ENCODE assay signal across 16 cellular contexts in the genomic region with DNA sequence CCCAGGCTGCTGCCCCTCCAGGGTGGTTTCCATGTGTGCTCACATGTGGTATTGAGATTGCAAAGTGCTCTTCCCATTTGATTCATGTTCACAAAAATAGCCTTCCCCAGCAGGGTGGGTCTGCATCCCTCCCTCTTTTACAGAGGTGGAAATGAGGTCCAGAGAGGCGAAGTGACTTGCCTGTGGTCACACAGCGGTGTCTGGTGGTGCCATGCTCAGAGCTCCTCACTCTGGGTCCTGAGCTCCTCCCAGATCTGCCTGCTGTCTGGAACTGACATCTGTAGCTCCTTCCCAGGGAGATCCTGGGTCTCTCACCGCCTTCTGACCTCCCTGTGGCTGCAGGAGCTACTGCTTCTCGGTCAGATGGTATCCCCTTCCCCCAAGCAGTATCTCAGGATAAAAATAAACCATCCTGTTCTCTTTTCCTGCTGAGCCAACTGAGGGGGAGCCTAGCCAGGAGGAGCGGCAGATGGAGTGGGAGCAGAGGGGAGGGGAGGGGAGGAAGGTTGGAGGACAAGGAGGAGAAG. TPM values are rescaled to one million over a fixed set of nuclear protein-coding genes. Genes with fewer than 3 reads are reported as not detected.
DNase-seq lines count a peak whose midpoint lies in the region; ATAC-seq and TF ChIP-seq lines count a peak whose summit lies in the region.
"Had no signal": no experiment of that assay in that cellular context is flagged by ENCODE, and none has a peak within 500 bp of the region (broad histone marks: within the 10 kb centered on the region; RNA-seq: fewer than 3 reads in every experiment).

No MANE protein-coding gene starts in this region.

- intact Hi-C loops in head of caudate nucleus (cut with DNase I) (loop anchor here (2.0 to 10.0 kb wide), 3 partner anchors 185 to 315 kb away; no protein-coding TSS in a partner anchor), lower lobe of right lung (cut with DNase I) (no loop called here)
- intact Hi-C loops in CD4-positive, alpha-beta memory T cell (cut with micrococcal nuclease), result no loop called here
- intact Hi-C loops in naive thymus-derived CD4-positive, alpha-beta T cell (cut with micrococcal nuclease), result loop anchor here in 1 of 2 donors (10.0 kb wide), 1 partner anchor 215 kb away; no protein-coding TSS in a partner anchor

- H3K27me3 ChIP-seq in BLaER1 treated with 17β-estradiol and CSF1 and Interleukin-3, amounts not matched to agents 10 nM and 100 nM, result no peaks in the 10 kb centered on the region
- peaks cover 6% of the 10 kb centered on the region for H3K27me3 ChIP-seq in lower lobe of right lung (ENCODE audit: low read depth)
- no peaks in the 10 kb centered on the region for H3K27me3 ChIP-seq in CD4-positive, alpha-beta memory T cell (ENCODE audit: insufficient read depth, low read length)
- H3K27me3 ChIP-seq in naive thymus-derived CD4-positive, alpha-beta T cell (ENCODE audit: control insufficient read depth in 2 of 2, insufficient read depth in 2 of 2, low read length in 2 of 2), result no peaks in the 10 kb centered on the region

- peak overlapping the region in 3 of 11 experiments; percentile 3 to 18 (median 18); a peak in 2 of 22 replicates for H3K9ac ChIP-seq in BLaER1 treated with 17β-estradiol and CSF1 and Interleukin-3, amounts not matched to agents 10 nM and 100 nM
- H3K9ac ChIP-seq: parathyroid adenoma had no signal

- peaks cover 4 to 46% (median 39%) of the 10 kb centered on the region in 11 experiments; a peak in 18 of 22 replicates for H3K36me3 ChIP-seq in BLaER1 treated with 17β-estradiol and CSF1 and Interleukin-3, amounts not matched to agents 10 nM and 100 nM
- peaks cover 25% of the 10 kb centered on the region for H3K36me3 ChIP-seq in lower lobe of right lung
- H3K36me3 ChIP-seq in CD4-positive, alpha-beta memory T cell (ENCODE audit: insufficient read depth, low read length), result no peaks in the 10 kb centered on the region
- H3K36me3 ChIP-seq in naive thymus-derived CD4-positive, alpha-beta T cell (ENCODE audit: control insufficient read depth in 2 of 3, insufficient read depth in 3 of 3, low read length in 3 of 3), result no peaks in the 10 kb centered on the region

- TF ChIP-seq POLR2A in GM15510 (IDR thresholded peaks at IDR 0.05; ENCODE audit: borderline replicate concordance, extremely low read depth, insufficient read length), result peak; percentile 29

- CTCF ChIA-PET in CD4-positive, alpha-beta memory T cell (lab: Charles Lee; ENCODE audit: partially characterized antibody), result interaction anchor here (0.8 to 2.1 kb wide), 5 partner anchors 9 to 551 kb away, joined by 3 to 4 read pairs (median 3); partner anchors contain the start of gene ELMO2
- CTCF ChIA-PET in naive thymus-derived CD4-positive, alpha-beta T cell (lab: Charles Lee), result no interaction called here

- TF ChIP-seq CTCF in lower lobe of right lung (IDR thresholded peaks at IDR 0.05), result no peak

- no peak for ATAC-seq in lower lobe of right lung
- no peak for ATAC-seq in naive thymus-derived CD4-positive, alpha-beta T cell

- no peaks in the 10 kb centered on the region for H3K36me3 Mint-ChIP-seq in CD4-positive, alpha-beta memory T cell
- peaks cover 0 to 12% (median 4%) of the 10 kb centered on the region in 5 donors for H3K36me3 Mint-ChIP-seq in naive thymus-derived CD4-positive, alpha-beta T cell

- H3K4me3 ChIP-seq in BLaER1 treated with 17β-estradiol and CSF1 and Interleukin-3, amounts not matched to agents 10 nM and 100 nM, result no peak overlapping the region
- H3K4me3 ChIP-seq in lower lobe of right lung, result no peak overlapping the region
- H3K4me3 ChIP-seq in CD4-positive, alpha-beta memory T cell (ENCODE audit: low read length in 2 of 2), result no peak overlapping the region
- H3K4me3 ChIP-seq in naive thymus-derived CD4-positive, alpha-beta T cell (ENCODE audit: low read length), result no peak overlapping the region

- peak; percentile 47 for DNase-seq in NCI-H2196 (lab: John Stamatoyannopoulos, UW; ENCODE audit: unreplicated experiment)
- DNase-seq in head of caudate nucleus, result peak in 27 of 42 donors; percentile 19 to 78 (median 51)
- no peak for DNase-seq in lower lobe of right lung
- DNase-seq in stimulated activated CD4-positive, alpha-beta T cell treated with anti-CD3 and anti-CD28 coated beads, Interleukin-4, amount 100 ng/mL, for 4 hours, result no peak
- no peak for DNase-seq in CD4-positive, alpha-beta memory T cell
- no peak for DNase-seq in naive thymus-derived CD4-positive, alpha-beta T cell
- DNase-seq: activated naive CD4-positive, alpha-beta T cell treated with anti-CD3 and anti-CD28 coated beads, Interleukin-2, amount 50 U/mL, for 16 hours; erythroblast; GOT3; NCI-H1436; stimulated activated CD4-positive, alpha-beta T cell treated with anti-CD3 and anti-CD28 coated beads, Interleukin-1b, Interleukin-23, amount 100 ng/mL, for 48 hours; stimulated activated naive CD4-positive, alpha-beta T cell had no signal

- no peak overlapping the region for H3K27ac ChIP-seq in BLaER1 treated with 17β-estradiol and CSF1 and Interleukin-3, amounts not matched to agents 10 nM and 100 nM
- H3K27ac ChIP-seq in lower lobe of right lung, result no peak overlapping the region
- no peak overlapping the region for H3K27ac ChIP-seq in CD4-positive, alpha-beta memory T cell (ENCODE audit: low read depth, low read length)
- no peak overlapping the region for H3K27ac ChIP-seq in naive thymus-derived CD4-positive, alpha-beta T cell (ENCODE audit: low read depth, low read length)
- H3K27ac ChIP-seq: parathyroid adenoma had no signal

- H3K27ac Mint-ChIP-seq in CD4-positive, alpha-beta memory T cell, result no peak overlapping the region
- H3K27ac Mint-ChIP-seq in naive thymus-derived CD4-positive, alpha-beta T cell, result no peak overlapping the region

- peaks cover 25 to 27% of the 10 kb centered on the region in 2 donors for H3K27me3 Mint-ChIP-seq in CD4-positive, alpha-beta memory T cell
- peaks cover 16 to 29% (median 25%) of the 10 kb centered on the region in 5 donors for H3K27me3 Mint-ChIP-seq in naive thymus-derived CD4-positive, alpha-beta T cell

- H3K9me3 ChIP-seq in BLaER1 treated with 17β-estradiol and CSF1 and Interleukin-3, amounts not matched to agents 10 nM and 100 nM (replicated peaks in 1 of 11), result no peaks in the 10 kb centered on the region
- no peaks in the 10 kb centered on the region for H3K9me3 ChIP-seq in lower lobe of right lung
- no peaks in the 10 kb centered on the region for H3K9me3 ChIP-seq in CD4-positive, alpha-beta memory T cell (ENCODE audit: control insufficient read depth in 1 of 2, low read length in 2 of 2)
- H3K9me3 ChIP-seq in naive thymus-derived CD4-positive, alpha-beta T cell (ENCODE audit: control insufficient read depth in 2 of 3, low read length in 3 of 3), result no peaks in the 10 kb centered on the region

- peaks cover 0 to 74% (median 18%) of the 10 kb centered on the region in 11 experiments; a peak in 15 of 22 replicates for H4K20me1 ChIP-seq in BLaER1 treated with 17β-estradiol and CSF1 and Interleukin-3, amounts not matched to agents 10 nM and 100 nM

- H3K4me1 ChIP-seq in BLaER1 treated with 17β-estradiol and CSF1 and Interleukin-3, amounts not matched to agents 10 nM and 100 nM, result peaks cover 36 to 62% (median 44%) of the 10 kb centered on the region in 10 experiments
- H3K4me1 ChIP-seq in lower lobe of right lung, result no peaks in the 10 kb centered on the region
- no peaks in the 10 kb centered on the region for H3K4me1 ChIP-seq in CD4-positive, alpha-beta memory T cell (ENCODE audit: insufficient read depth, low read length)
- no peaks in the 10 kb centered on the region for H3K4me1 ChIP-seq in naive thymus-derived CD4-positive, alpha-beta T cell (ENCODE audit: control insufficient read depth in 2 of 2, insufficient read depth in 2 of 2, low read length in 2 of 2)

- peaks cover 0 to 9% (median 3%) of the 10 kb centered on the region in 4 donors for H3K4me1 Mint-ChIP-seq in CD4-positive, alpha-beta memory T cell
- peaks cover 0 to 5% (median 0%) of the 10 kb centered on the region in 7 donors for H3K4me1 Mint-ChIP-seq in naive thymus-derived CD4-positive, alpha-beta T cell

- peak overlapping the region; percentile 9 to 49 (median 34); a peak in 19 of 22 replicates for H3K4me2 ChIP-seq in BLaER1 treated with 17β-estradiol and CSF1 and Interleukin-3, amounts not matched to agents 10 nM and 100 nM

- H3K4me3 Mint-ChIP-seq in CD4-positive, alpha-beta memory T cell, result no peak overlapping the region
- no peak overlapping the region for H3K4me3 Mint-ChIP-seq in naive thymus-derived CD4-positive, alpha-beta T cell
- H3K4me3 Mint-ChIP-seq: central memory CD8-positive, alpha-beta T cell had no signal

- POLR2A ChIA-PET in CD4-positive, alpha-beta memory T cell (lab: Charles Lee; ENCODE audit: partially characterized antibody), result no interaction called here
- POLR2A ChIA-PET in naive thymus-derived CD4-positive, alpha-beta T cell (lab: Charles Lee), result no interaction called here

- H3K9me3 Mint-ChIP-seq in CD4-positive, alpha-beta memory T cell, result peaks cover 0 to 3% (median 0%) of the 10 kb centered on the region in 8 donors
- no peaks in the 10 kb centered on the region for H3K9me3 Mint-ChIP-seq in naive thymus-derived CD4-positive, alpha-beta T cell
- H3K9me3 Mint-ChIP-seq: central memory CD8-positive, alpha-beta T cell had no signal

RNA-seq across cellular contexts. Expression of gene CD40, which starts 11.9 kb away (rescaled TPM):
- 35.7 TPM for total RNA-seq in lower lobe of right lung
- total RNA-seq in CD4-positive, alpha-beta memory T cell, result 1 to 10 TPM; 2.5 to 2.9 TPM
- 1 to 10 TPM; 3.1 to 3.7 TPM for polyA plus RNA-seq in CD4-positive, alpha-beta memory T cell
- 1 to 10 TPM; 1.7 to 10.0 (median 4.0) TPM for total RNA-seq in naive thymus-derived CD4-positive, alpha-beta T cell
- 1 to 10 TPM; 4.0 to 5.2 TPM for polyA plus RNA-seq in naive thymus-derived CD4-positive, alpha-beta T cell

RNA-seq across cellular contexts. Expression of gene NCOA5, which starts 40.3 kb away (rescaled TPM):
- total RNA-seq in lower lobe of right lung, result 29.4 TPM
- 10 to 100 TPM; 37.8 to 47.2 TPM for total RNA-seq in CD4-positive, alpha-beta memory T cell
- polyA plus RNA-seq in CD4-positive, alpha-beta memory T cell, result 10 to 100 TPM; 12.8 to 39.4 TPM
- 10 to 100 TPM; 15.7 to 43.8 (median 39.4) TPM for total RNA-seq in naive thymus-derived CD4-positive, alpha-beta T cell
- 10 to 100 TPM; 25.4 to 47.6 TPM for polyA plus RNA-seq in naive thymus-derived CD4-positive, alpha-beta T cell

Comparison
In these comparisons a context has a peak if more than half of its experiments do, and no peak if none do; other contexts are left out.
1. DNase-seq: peak in NCI-H2196 (single experiment) and head of caudate nucleus (27 of 42); none in lower lobe of right lung (single experiment), stimulated activated CD4-positive, alpha-beta T cell treated with anti-CD3 and anti-CD28 coated beads, Interleukin-4, amount 100 ng/mL, for 4 hours (0 of 2), CD4-positive, alpha-beta memory T cell (0 of 5) and naive thymus-derived CD4-positive, alpha-beta T cell (0 of 9).